8 cellular contexts compared by ENCODE assay signal in the genomic region with DNA sequence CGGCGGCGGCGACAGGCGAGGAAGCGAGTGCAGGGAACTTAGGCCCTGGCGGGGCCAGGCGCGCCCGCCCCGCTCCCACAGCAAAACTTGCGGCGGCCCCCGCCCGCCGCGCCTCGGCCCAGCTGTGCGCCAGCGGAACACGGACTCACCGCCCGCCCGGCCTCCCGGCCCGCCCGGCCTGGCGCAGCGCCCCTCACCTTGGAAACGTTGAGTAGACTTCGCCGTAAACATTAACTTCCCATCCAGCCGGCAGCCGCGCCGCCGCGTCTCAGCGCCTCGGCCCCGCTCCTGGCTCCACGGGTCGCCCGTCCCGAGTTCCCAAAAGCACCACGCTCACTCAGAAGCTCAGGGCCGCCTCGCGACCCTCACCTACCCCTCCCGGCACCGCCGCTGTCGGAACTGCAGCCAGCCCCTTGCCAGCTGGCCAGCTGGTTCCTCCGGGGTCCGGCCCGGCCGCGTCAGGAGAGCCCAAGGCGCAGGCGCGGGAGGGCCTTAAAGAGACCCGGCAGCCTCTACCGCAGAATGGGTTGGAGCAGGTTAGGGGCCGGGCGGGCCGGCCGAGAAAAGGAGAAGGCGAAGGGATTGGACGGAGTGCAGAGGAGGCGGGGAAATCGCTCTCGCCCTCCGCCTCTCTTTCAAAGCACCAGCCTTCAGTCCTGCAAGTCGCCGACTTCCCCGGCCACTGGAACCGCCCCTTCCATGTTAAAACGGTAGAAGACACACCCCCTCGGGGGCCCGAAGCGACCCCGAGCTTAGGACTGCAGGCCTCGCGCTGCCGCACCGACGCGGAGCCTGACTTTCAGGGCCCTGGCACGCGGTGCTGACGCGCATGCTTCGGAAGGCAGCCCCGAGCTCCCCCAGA. TPM values are rescaled to one million over a fixed set of nuclear protein-coding genes. Genes with fewer than 3 reads are reported as not detected.
DNase-seq lines count a peak whose midpoint lies in the region; ATAC-seq, FAIRE-seq and TF ChIP-seq lines count a peak whose summit lies in the region.

Gene EVI5 (minus strand): TSS at position 470 of the 862 bp plus-strand sequence. CDS start 48,562 bp downstream, outside the sequence.

- ATAC-seq in HG02798 (IDR thresholded peaks at IDR 0.05; ENCODE audit: poor library complexity, unreplicated experiment) = peak; percentile 97
- ATAC-seq in heart right ventricle = peak; percentile 96 to 98 (median 97)
- peak; percentile 98 to 99 for ATAC-seq in upper lobe of left lung (ENCODE audit: low FRiP score in 2 of 2)

- TF ChIP-seq EP300 in upper lobe of left lung (IDR thresholded peaks at IDR 0.05) = no peak

- TF ChIP-seq POLR2A in GM12891 (IDR thresholded peaks at IDR 0.05; ENCODE audit: low read depth, low read length) (no peak), upper lobe of left lung (IDR thresholded peaks at IDR 0.05) (peak in 3 of 4 donors; percentile 73 to 96 (median 89))

- H3K27ac ChIP-seq in heart right ventricle = peak within 1 kb of the TSS; percentile 67 to 100 (median 95)
- H3K27ac ChIP-seq in upper lobe of left lung = peak within 1 kb of the TSS; percentile 93 to 99 (median 96)

- FAIRE-seq in GM12891 (lab: Jason Lieb, UNC) = no peak

- H3K9me3 ChIP-seq in heart right ventricle (no peaks in the 10 kb centered on the region), upper lobe of left lung (no peaks in the 10 kb centered on the region)

- DNase-seq in GM12891 (ENCODE audit: insufficient read length, low spot score) (peak; percentile 84), NCI-H1417 treated with DMSO at 0.1 percent for 48 hours (lab: John Stamatoyannopoulos, UW) (peak; percentile 90), T follicular helper cell (ENCODE audit: low read depth) (peak; percentile 42), amniotic epithelial cell (ENCODE audit: low read depth) (peak; percentile 97), heart right ventricle (peak; percentile 94), posterior cingulate gyrus (peak; percentile 78 to 98 (median 90)), upper lobe of left lung (peak; percentile 97 to 98)

- peaks cover 0 to 49% (median 26%) of the 10 kb centered on the region in 9 donors for H3K4me1 ChIP-seq in heart right ventricle
- peaks cover 15 to 29% (median 23%) of the 10 kb centered on the region in 4 donors for H3K4me1 ChIP-seq in upper lobe of left lung

- H3K36me3 ChIP-seq in heart right ventricle (peaks cover 0 to 7% (median 0%) of the 10 kb centered on the region in 9 donors), upper lobe of left lung (no peaks in the 10 kb centered on the region)

- WGBS in heart right ventricle, 2 donors = 1% methylated on average over 87 to 94 of the region's 94 CpGs
- WGBS in upper lobe of left lung, 2 donors = 0 to 2% methylated on average over 23 to 47 of the region's 94 CpGs

- no peaks in the 10 kb centered on the region for H3K27me3 ChIP-seq in heart right ventricle
- H3K27me3 ChIP-seq in upper lobe of left lung = no peaks in the 10 kb centered on the region

- TF ChIP-seq CTCF in heart right ventricle (IDR thresholded peaks at IDR 0.05) = peak in 4 of 9 donors; percentile 10 to 45 (median 29)
- TF ChIP-seq CTCF in upper lobe of left lung (IDR thresholded peaks at IDR 0.05) = peak in 2 of 6 experiments; percentile 9 to 15

- intact Hi-C loops in heart right ventricle (cut with DNase I) (loop anchor here in 2 of 10 donors (2.0 to 5.0 kb wide), 2 partner anchors 28 to 47 kb away; partner anchors contain the start of gene RPL5 (in 1 of the 2)), posterior cingulate gyrus (cut with DNase I) (loop anchor here (2.0 to 10.0 kb wide), 2 partner anchors 46 to 290 kb away; partner anchors contain the start of gene MTF2)

- peak within 1 kb of the TSS; percentile 47 to 91 (median 75) for H3K4me3 ChIP-seq in heart right ventricle
- peak within 1 kb of the TSS; percentile 60 to 82 (median 70) for H3K4me3 ChIP-seq in upper lobe of left lung

TF ChIP-seq in GM12891, 5 proteins besides CTCF, POLR2A, EP300 and RAD21:
- TF ChIP-seq PAX5 (IDR thresholded peaks at IDR 0.05; ENCODE audit: insufficient read depth, low read length, severe bottlenecking) (no peak), SPI1 (IDR thresholded peaks at IDR 0.05; ENCODE audit: low read depth, low read length) (peak; percentile 37; the same call in 1 of the 2 replicates), TAF1 (IDR thresholded peaks at IDR 0.05; ENCODE audit: low read depth, low read length) (no peak)

RNA-seq across cellular contexts. Expression of gene EVI5, which starts in this region (rescaled TPM):
- 1.1 TPM for polyA plus RNA-seq in GM12891 (2012; ENCODE audit: low read depth, missing spikeins)
- total RNA-seq in heart right ventricle (10 to 100 TPM; 20.5 to 46.2 (median 27.4) TPM), upper lobe of left lung (10 to 100 TPM; 33.5 to 62.3 (median 39.6) TPM)
- polyA plus RNA-seq in heart right ventricle = 1 to 10 TPM; 4.6 to 5.0 TPM

Comparison
In these comparisons a context has a peak if more than half of its experiments do, and no peak if none do; other contexts are left out.
1. Peak in every context shown above with its lines: DNase-seq, ATAC-seq, H3K4me3 ChIP-seq and H3K27ac ChIP-seq.
2. DNase-seq: peak in every context shown above with its lines; median percentile 98 in upper lobe of left lung; 97 in amniotic epithelial cell; 94 in heart right ventricle; 90 in NCI-H1417 treated with DMSO at 0.1 percent for 48 hours; 90 in posterior cingulate gyrus; 84 in GM12891; 42 in T follicular helper cell.